Comparison of ENCODE assay signal across 1 cellular context in genomic region chr15:49620658-49621326, GRCh38.
TF ChIP-seq lines count a peak whose summit lies in the region.

TSS of gene DTWD1 (plus strand) at chr15:49621048. CDS start at chr15:49625168, 4,120 bp downstream.
TSS of gene FAM227B (minus strand) at chr15:49620818. CDS start at chr15:49615171, 5,647 bp downstream.

TF ChIP-seq in HepG2, 621 proteins besides CTCF, POLR2A, EP300 and RAD21 (continued from another document and continues in another):
- 0 out of 2 replicates have a peak, but pooled peaks have one; percentile 32 for TF ChIP-seq ZNF513 (CRISPR knock-in tag; conservative IDR thresholded peaks at IDR 0.05)
- TF ChIP-seq ETV6 (CRISPR knock-in tag; conservative IDR thresholded peaks at IDR 0.05) = peak; percentile 49; the same call in 1 of the 2 replicates
- TF ChIP-seq ZNF687 (CRISPR knock-in tag; IDR thresholded peaks at IDR 0.05) = peak; percentile 98
- TF ChIP-seq ZNF263 (CRISPR knock-in tag; IDR thresholded peaks at IDR 0.05) = peak; percentile 80
- peak; percentile 91 for TF ChIP-seq ZNF12 (CRISPR knock-in tag; IDR thresholded peaks at IDR 0.05)
- TF ChIP-seq ZNF451 (CRISPR knock-in tag; IDR thresholded peaks at IDR 0.05) = peak; percentile 95; the same call in 1 of the 2 replicates
- TF ChIP-seq POGZ (CRISPR knock-in tag; IDR thresholded peaks at IDR 0.05) = peak; percentile 99
- TF ChIP-seq CREBL2 (CRISPR knock-in tag; IDR thresholded peaks at IDR 0.05; ENCODE audit: borderline replicate concordance) = peak; percentile 94; the same call in 1 of the 2 replicates
- TF ChIP-seq DBP (CRISPR knock-in tag; IDR thresholded peaks at IDR 0.05; ENCODE audit: not compliant biosample characterization) = peak; percentile 72
- no peak for TF ChIP-seq NBN (conservative IDR thresholded peaks at IDR 0.05)
- TF ChIP-seq PHF21A (CRISPR knock-in tag; IDR thresholded peaks at IDR 0.05) = peak; percentile 84
- peak; percentile 61; the same call in 1 of the 2 replicates for TF ChIP-seq E2F1 (CRISPR knock-in tag; IDR thresholded peaks at IDR 0.05)
- peak; percentile 95 for TF ChIP-seq ZNF274 (CRISPR knock-in tag; IDR thresholded peaks at IDR 0.05)
- TF ChIP-seq ZFYVE20 (CRISPR knock-in tag; IDR thresholded peaks at IDR 0.05; ENCODE audit: borderline replicate concordance, low read depth) = no peak
- TF ChIP-seq GLMP (CRISPR knock-in tag; IDR thresholded peaks at IDR 0.05; ENCODE audit: borderline replicate concordance) = no peak
- TF ChIP-seq NCOR1 (IDR thresholded peaks at IDR 0.05; ENCODE audit: borderline replicate concordance, low read length) = peak; percentile 28; the same call in 1 of the 2 replicates
- TF ChIP-seq ZNF331 (CRISPR knock-in tag; IDR thresholded peaks at IDR 0.05) = peak; percentile 98
- no peak for TF ChIP-seq ZNF260 (CRISPR knock-in tag; IDR thresholded peaks at IDR 0.05; ENCODE audit: borderline replicate concordance, low read depth)
- peak; percentile 97 for TF ChIP-seq HDAC2 (CRISPR knock-in tag; IDR thresholded peaks at IDR 0.05)
- 0 out of 2 replicates have a peak, but pooled peaks have one; percentile 25 for TF ChIP-seq ZNF512 (CRISPR knock-in tag; IDR thresholded peaks at IDR 0.05)
- no peak for TF ChIP-seq RNF219 (CRISPR knock-in tag; IDR thresholded peaks at IDR 0.05)
- TF ChIP-seq SMYD3 (CRISPR knock-in tag; IDR thresholded peaks at IDR 0.05) = no peak; the same call in 1 of the 2 replicates
- no peak for TF ChIP-seq ZNF841 (CRISPR knock-in tag; IDR thresholded peaks at IDR 0.05; ENCODE audit: borderline replicate concordance)
- peak; percentile 73 for TF ChIP-seq ZNF644 (CRISPR knock-in tag; IDR thresholded peaks at IDR 0.05; ENCODE audit: low read depth)
- TF ChIP-seq ZBTB21 (CRISPR knock-in tag; IDR thresholded peaks at IDR 0.05) = peak; percentile 57; the same call in 1 of the 2 replicates
- peak; percentile 99 for TF ChIP-seq MYC (CRISPR knock-in tag; IDR thresholded peaks at IDR 0.05; ENCODE audit: borderline replicate concordance)
- TF ChIP-seq TFDP2 (CRISPR knock-in tag; IDR thresholded peaks at IDR 0.05) = peak; percentile 89
- no peak for TF ChIP-seq SP1 (IDR thresholded peaks at IDR 0.05)
- peak; percentile 97 for TF ChIP-seq SP1 (CRISPR knock-in tag; IDR thresholded peaks at IDR 0.05)
- TF ChIP-seq SP5 (CRISPR knock-in tag; IDR thresholded peaks at IDR 0.05; ENCODE audit: borderline replicate concordance, low read depth) = peak; percentile 85
- TF ChIP-seq SRSF1 (optimal IDR thresholded peaks at IDR 0.05; ENCODE audit: low read depth, low read length) = peak; percentile 91
- TF ChIP-seq ZNF740 (CRISPR knock-in tag; IDR thresholded peaks at IDR 0.05) = peak; percentile 98
- no peak for TF ChIP-seq SRSF4 (IDR thresholded peaks at IDR 0.05; ENCODE audit: low read depth, low read length, poor library complexity, severe bottlenecking)
- peak; percentile 93 for TF ChIP-seq ZNF781 (CRISPR knock-in tag; IDR thresholded peaks at IDR 0.05; ENCODE audit: borderline replicate concordance, not compliant biosample characterization)
- TF ChIP-seq KLF11 (CRISPR knock-in tag; IDR thresholded peaks at IDR 0.05) = peak; percentile 78; the same call in 1 of the 2 replicates
